ENCODE assay signal across 16 cellular contexts in the genomic region with DNA sequence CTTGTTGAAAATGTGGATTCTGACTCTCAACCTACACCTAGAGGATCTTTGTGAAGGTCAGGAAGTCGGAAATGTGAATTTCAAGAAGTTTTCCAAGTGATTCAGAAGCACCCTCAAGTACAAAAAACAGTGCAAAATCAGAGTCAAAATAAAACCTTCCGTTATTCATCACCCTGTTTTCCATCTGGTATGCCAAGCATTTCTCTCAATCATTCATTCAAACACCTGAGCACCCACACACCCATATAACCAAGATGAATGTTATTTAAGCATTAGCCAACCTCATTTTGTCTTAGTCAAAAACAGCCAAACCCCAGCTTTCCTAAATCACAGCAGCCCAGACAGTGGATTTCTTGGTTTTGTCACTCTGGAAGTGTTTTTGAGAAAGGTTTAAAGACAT.
"Had no signal": no experiment of that assay in that cellular context is flagged by ENCODE, and none has a peak within 500 bp of the region (broad histone marks: within the 10 kb centered on the region; RNA-seq: fewer than 3 reads in every experiment).

No MANE protein-coding gene starts in this region.

- H3K27ac ChIP-seq: hepatocyte, tibial artery had no signal

- H3K27me3 ChIP-seq: hepatocyte, tibial artery had no signal

- H3K4me1 ChIP-seq: tibial artery had no signal

- H3K27ac Mint-ChIP-seq: activated T-cell treated with anti-CD3 and anti-CD28 coated beads, Interleukin-2, amount 50 U/mL, for 72 hours had no signal

- H3K9me3 Mint-ChIP-seq: activated T-cell treated with anti-CD3 and anti-CD28 coated beads, Interleukin-2, amount 50 U/mL, for 72 hours had no signal

- H3K4me3 ChIP-seq: hepatocyte, lung, tibial artery had no signal

- H3K4me3 Mint-ChIP-seq: activated T-cell treated with anti-CD3 and anti-CD28 coated beads, Interleukin-2, amount 50 U/mL, for 72 hours had no signal

- H3K9me3 ChIP-seq: tibial artery had no signal

- ATAC-seq: activated T-cell treated with anti-CD3 and anti-CD28 coated beads, Interleukin-2, amount 50 U/mL, for 72 hours; stimulated activated naive CD8-positive, alpha-beta T cell treated with anti-CD3 and anti-CD28 coated beads, Interleukin-15, Interleukin-2, amounts not matched to agents 100 U/mL and 50 U/mL, for 24 hours had no signal

- H3K36me3 ChIP-seq: tibial artery had no signal

- DNase-seq: activated CD4-positive, alpha-beta T cell treated with anti-CD3 and anti-CD28 coated beads, Interleukin-2, amount 50 U/mL, for 1 hour; activated CD8-positive, alpha-beta memory T cell treated with anti-CD3 and anti-CD28 coated beads, Interleukin-2, amount 50 U/mL, for 4 hours; activated effector memory CD4-positive, alpha-beta T cell treated with anti-CD3 and anti-CD28 coated beads, Interleukin-2, amount 50 U/mL, for 16 hours; activated naive CD4-positive, alpha-beta T cell treated with anti-CD3 and anti-CD28 coated beads, Interleukin-2, amount 50 U/mL, for 16 hours; activated T-cell treated with anti-CD3 and anti-CD28 coated beads, Interleukin-2, amount 50 U/mL, for 72 hours; aorta; effector CD4-positive, alpha-beta T cell; occipital lobe; retina; stimulated activated CD4-positive, alpha-beta T cell treated with anti-CD3 and anti-CD28 coated beads, Interleukin-2, amount 100 ng/mL, for 24 hours; stimulated activated naive CD8-positive, alpha-beta T cell treated with anti-CD3 and anti-CD28 coated beads, Interleukin-15, Interleukin-2, amounts not matched to agents 100 U/mL and 50 U/mL, for 24 hours; substantia nigra; T1000; tibial artery had no signal
